8 cellular contexts compared by ENCODE assay signal in the genomic region with DNA sequence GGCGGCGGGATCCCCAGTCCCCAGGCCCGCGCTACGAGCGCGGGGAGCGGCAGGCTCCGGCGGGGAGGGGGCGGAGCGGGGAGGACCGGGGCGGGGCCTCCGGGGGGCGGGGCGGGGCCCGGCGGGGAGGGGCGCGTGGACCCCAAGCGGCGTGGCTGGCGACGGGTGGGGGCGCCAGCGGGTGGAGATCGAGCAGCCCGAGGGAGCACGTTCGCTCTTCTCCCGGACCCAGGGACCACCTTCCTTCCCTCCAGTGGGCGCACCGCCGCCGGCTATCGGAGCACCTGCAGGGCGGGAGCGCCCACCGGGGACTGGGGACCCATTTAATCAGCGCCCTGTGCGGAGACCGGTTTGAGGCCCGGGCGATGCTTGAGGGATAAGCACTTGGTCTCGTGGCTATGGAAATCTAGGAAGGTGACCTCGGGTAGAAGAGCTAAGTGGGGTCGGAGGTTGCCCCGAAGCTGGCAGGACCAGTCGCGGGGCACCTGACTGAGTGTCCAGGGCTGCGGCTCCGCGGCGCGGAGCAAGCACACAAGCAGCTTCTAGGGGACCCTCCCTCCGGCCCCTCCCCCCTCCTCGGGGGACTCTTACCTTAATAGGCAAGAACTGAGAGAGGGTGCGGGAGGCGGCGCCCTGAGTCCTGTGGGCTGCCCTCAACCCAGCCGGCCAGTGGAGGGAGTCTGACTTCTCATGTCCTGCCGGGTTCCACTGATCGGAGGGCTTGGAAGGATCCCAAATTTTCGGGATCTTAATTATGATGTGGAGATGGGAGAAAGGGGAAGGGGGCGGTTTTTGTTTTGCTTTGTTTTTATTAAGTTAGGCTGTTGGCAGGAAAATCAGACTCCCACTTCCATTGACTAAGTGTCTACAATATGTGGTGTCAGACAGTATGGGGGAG. TPM values are rescaled to one million over a fixed set of nuclear protein-coding genes. Genes with fewer than 3 reads are reported as not detected.
DNase-seq lines count a peak whose midpoint lies in the region; ATAC-seq and TF ChIP-seq lines count a peak whose summit lies in the region.

A gene (minus strand): TSS at position 61 of the 898 bp plus-strand sequence. CDS start 71 bp downstream, outside the sequence.

- ATAC-seq in activated CD8-positive, alpha-beta T cell treated with anti-CD3 and anti-CD28 coated beads, Interleukin-2, amount 10 ng/mL, durations not matched to agents 7 days and 5 days: peak; percentile 88
- peak; percentile 86 for ATAC-seq in mucosa of descending colon
- ATAC-seq in stimulated activated effector memory CD8-positive, alpha-beta T cell treated with anti-CD3 and anti-CD28 coated beads, Interleukin-12 subunit alpha, Interleukin-12 subunit beta, amount 100 ng/mL, for 72 hours: peak; percentile 78
- no peak for ATAC-seq in HG03520 (IDR thresholded peaks at IDR 0.05; ENCODE audit: unreplicated experiment)
- no peak for ATAC-seq in GM21529 (IDR thresholded peaks at IDR 0.05; ENCODE audit: unreplicated experiment)

- no peaks in the 10 kb centered on the region for H3K9me3 ChIP-seq in BE2C
- H3K9me3 ChIP-seq in endodermal cell (ENCODE audit: control insufficient read depth, low read length): no peaks in the 10 kb centered on the region
- no peaks in the 10 kb centered on the region for H3K9me3 ChIP-seq in mucosa of descending colon

- TF ChIP-seq CTCF in BE2C (IDR thresholded peaks at IDR 0.05; ENCODE audit: low read depth, low read length): no peak
- TF ChIP-seq CTCF in LNCaP clone FGC (IDR thresholded peaks at IDR 0.05; ENCODE audit: control insufficient read depth, extremely low read depth, insufficient read depth): no peak
- peak; percentile 64 for TF ChIP-seq CTCF in endodermal cell (conservative IDR thresholded peaks at IDR 0.05)
- no peak for TF ChIP-seq CTCF in mucosa of descending colon (IDR thresholded peaks at IDR 0.05)

- peak within 1 kb of the TSS; percentile 74 for H3K4me3 Mint-ChIP-seq in activated CD8-positive, alpha-beta T cell treated with anti-CD3 and anti-CD28 coated beads, Interleukin-2, amount 10 ng/mL, durations not matched to agents 7 days and 5 days
- H3K4me3 Mint-ChIP-seq in endodermal cell: peak within 1 kb of the TSS; percentile 72
- H3K4me3 Mint-ChIP-seq in stimulated activated effector memory CD8-positive, alpha-beta T cell treated with anti-CD3 and anti-CD28 coated beads, Interleukin-12 subunit alpha, Interleukin-12 subunit beta, amount 100 ng/mL, for 72 hours: peak within 1 kb of the TSS; percentile 75

- H3K4me1 ChIP-seq in BE2C: no peaks in the 10 kb centered on the region
- peaks cover 6% of the 10 kb centered on the region for H3K4me1 ChIP-seq in endodermal cell (ENCODE audit: control insufficient read depth, insufficient read depth, low read length)
- H3K4me1 ChIP-seq in mucosa of descending colon (ENCODE audit: low read depth): no peaks in the 10 kb centered on the region

- no peaks in the 10 kb centered on the region for H3K9me3 Mint-ChIP-seq in activated CD8-positive, alpha-beta T cell treated with anti-CD3 and anti-CD28 coated beads, Interleukin-2, amount 10 ng/mL, durations not matched to agents 7 days and 5 days (ENCODE audit: insufficient read depth)
- H3K9me3 Mint-ChIP-seq in endodermal cell: no peaks in the 10 kb centered on the region
- no peaks in the 10 kb centered on the region for H3K9me3 Mint-ChIP-seq in stimulated activated effector memory CD8-positive, alpha-beta T cell treated with anti-CD3 and anti-CD28 coated beads, Interleukin-12 subunit alpha, Interleukin-12 subunit beta, amount 100 ng/mL, for 72 hours

- H3K36me3 ChIP-seq in BE2C: no peaks in the 10 kb centered on the region
- H3K36me3 ChIP-seq in endodermal cell (ENCODE audit: control insufficient read depth, insufficient read depth, low read length): no peaks in the 10 kb centered on the region
- no peaks in the 10 kb centered on the region for H3K36me3 ChIP-seq in mucosa of descending colon (ENCODE audit: low read depth)

- H3K27ac ChIP-seq in endodermal cell (ENCODE audit: low read depth, low read length): no peak within 1 kb of the TSS

- H3K27ac Mint-ChIP-seq in activated CD8-positive, alpha-beta T cell treated with anti-CD3 and anti-CD28 coated beads, Interleukin-2, amount 10 ng/mL, durations not matched to agents 7 days and 5 days: no peak within 1 kb of the TSS
- H3K27ac Mint-ChIP-seq in endodermal cell: peak within 1 kb of the TSS; percentile 72
- H3K27ac Mint-ChIP-seq in stimulated activated effector memory CD8-positive, alpha-beta T cell treated with anti-CD3 and anti-CD28 coated beads, Interleukin-12 subunit alpha, Interleukin-12 subunit beta, amount 100 ng/mL, for 72 hours: peak within 1 kb of the TSS; percentile 16

- peak within 1 kb of the TSS; percentile 24; the same call in 1 of the 2 replicates for H3K4me3 ChIP-seq in BE2C (ENCODE audit: low read depth, low read length)
- peak within 1 kb of the TSS; percentile 43 for H3K4me3 ChIP-seq in LNCaP clone FGC (ENCODE audit: low read depth, low read length)
- peak within 1 kb of the TSS; percentile 86 for H3K4me3 ChIP-seq in endodermal cell (ENCODE audit: low read length)
- peak within 1 kb of the TSS; percentile 27 for H3K4me3 ChIP-seq in mucosa of descending colon

- 2 to 3% methylated on average over 12 to 66 of the region's 66 CpGs for WGBS in endodermal cell (ENCODE audit: insufficient coverage in 1 of 2, insufficient read length in 1 of 2), 2 experiments

- DNase-seq in BE2C: peak; percentile 26
- no peak for DNase-seq in LNCaP clone FGC (ENCODE audit: low read depth)
- peak; percentile 36 for DNase-seq in activated CD8-positive, alpha-beta T cell treated with anti-CD3 and anti-CD28 coated beads, Interleukin-2, amount 10 ng/mL, durations not matched to agents 7 days and 5 days
- peak; percentile 95 for DNase-seq in endodermal cell
- peak; percentile 70 to 81 (median 79) for DNase-seq in mucosa of descending colon
- peak; percentile 35 to 68 for DNase-seq in stimulated activated effector memory CD8-positive, alpha-beta T cell treated with anti-CD3 and anti-CD28 coated beads, Interleukin-12 subunit alpha, Interleukin-12 subunit beta, amount 100 ng/mL, for 72 hours (ENCODE audit: low spot score in 2 of 2)

- H3K36me3 Mint-ChIP-seq in activated CD8-positive, alpha-beta T cell treated with anti-CD3 and anti-CD28 coated beads, Interleukin-2, amount 10 ng/mL, durations not matched to agents 7 days and 5 days (ENCODE audit: low read depth): no peaks in the 10 kb centered on the region
- H3K36me3 Mint-ChIP-seq in endodermal cell (ENCODE audit: low read depth): no peaks in the 10 kb centered on the region
- no peaks in the 10 kb centered on the region for H3K36me3 Mint-ChIP-seq in stimulated activated effector memory CD8-positive, alpha-beta T cell treated with anti-CD3 and anti-CD28 coated beads, Interleukin-12 subunit alpha, Interleukin-12 subunit beta, amount 100 ng/mL, for 72 hours

- peak within 1 kb of the TSS; percentile 44 for H3K9ac ChIP-seq in endodermal cell (ENCODE audit: extremely low read depth, low read length, poor library complexity, severe bottlenecking)

- CTCF ChIA-PET in activated CD8-positive, alpha-beta T cell treated with anti-CD3 and anti-CD28 coated beads, Interleukin-2, amount 10 ng/mL, durations not matched to agents 7 days and 5 days (lab: Charles Lee): interaction anchor here (1.0 to 1.2 kb wide), 5 partner anchors 9 to 507 kb away, joined by 3 to 4 read pairs (median 3); no protein-coding TSS in a partner anchor

- peaks cover 16% of the 10 kb centered on the region for H3K4me1 Mint-ChIP-seq in activated CD8-positive, alpha-beta T cell treated with anti-CD3 and anti-CD28 coated beads, Interleukin-2, amount 10 ng/mL, durations not matched to agents 7 days and 5 days (ENCODE audit: low read depth)
- H3K4me1 Mint-ChIP-seq in endodermal cell: peaks cover 8% of the 10 kb centered on the region
- peaks cover 55% of the 10 kb centered on the region for H3K4me1 Mint-ChIP-seq in stimulated activated effector memory CD8-positive, alpha-beta T cell treated with anti-CD3 and anti-CD28 coated beads, Interleukin-12 subunit alpha, Interleukin-12 subunit beta, amount 100 ng/mL, for 72 hours

- intact Hi-C loops in mucosa of descending colon (cut with DNase I, micrococcal nuclease): no loop called here

- H3K27me3 ChIP-seq in BE2C (peaks cover 7% of the 10 kb centered on the region), endodermal cell (ENCODE audit: control insufficient read depth, insufficient read depth, low read length, poor library complexity, severe bottlenecking) (peaks cover 11% of the 10 kb centered on the region)

- peaks cover 15% of the 10 kb centered on the region for H3K27me3 Mint-ChIP-seq in activated CD8-positive, alpha-beta T cell treated with anti-CD3 and anti-CD28 coated beads, Interleukin-2, amount 10 ng/mL, durations not matched to agents 7 days and 5 days (ENCODE audit: low read depth)
- peaks cover 33% of the 10 kb centered on the region for H3K27me3 Mint-ChIP-seq in endodermal cell (ENCODE audit: insufficient read depth)

- POLR2A ChIA-PET in activated CD8-positive, alpha-beta T cell treated with anti-CD3 and anti-CD28 coated beads, Interleukin-2, amount 10 ng/mL, durations not matched to agents 7 days and 5 days (lab: Charles Lee): interaction anchor here (0.6 to 1.0 kb wide), 2 partner anchors 9 to 594 kb away, joined by 3 read pairs; no protein-coding TSS in a partner anchor

RNA-seq across cellular contexts. Expression of the gene that starts here (rescaled TPM):
- not detected for polyA plus RNA-seq in BE2C (2012; ENCODE audit: insufficient read depth, insufficient read length, low read depth)
- under 1 TPM; 0.31 to 0.84 TPM for total RNA-seq in activated CD8-positive, alpha-beta T cell treated with anti-CD3 and anti-CD28 coated beads, Interleukin-2, amount 10 ng/mL, durations not matched to agents 7 days and 5 days
- total RNA-seq in endodermal cell (10 to 100 TPM in 1 of 2 donors, 1 to 10 TPM in 1; 7.1 to 10.7 TPM), mucosa of descending colon (10 to 100 TPM in 1 of 3 donors, 1 to 10 TPM in 2; 4.3 to 84.2 (median 6.3) TPM)
- polyA plus RNA-seq in endodermal cell (2013, experiment 1 of 2): 10.4 TPM
- polyA plus RNA-seq in endodermal cell (2013, experiment 2 of 2): 9.3 TPM

Comparison
In these comparisons a context has a peak if more than half of its experiments do, and no peak if none do; other contexts are left out.
1. Peak in DNase-seq and ATAC-seq in activated CD8-positive, alpha-beta T cell treated with anti-CD3 and anti-CD28 coated beads, Interleukin-2, amount 10 ng/mL, durations not matched to agents 7 days and 5 days; RNA of the gene not detected or under 1 TPM.
2. H3K4me3 ChIP-seq: peak in every context shown above with its lines; median percentile 86 in endodermal cell; 43 in LNCaP clone FGC; 27 in mucosa of descending colon; 24 in BE2C.
3. ATAC-seq: peak in mucosa of descending colon (single experiment) and stimulated activated effector memory CD8-positive, alpha-beta T cell treated with anti-CD3 and anti-CD28 coated beads, Interleukin-12 subunit alpha, Interleukin-12 subunit beta, amount 100 ng/mL, for 72 hours (single experiment); none in HG03520 (single experiment) and GM21529 (single experiment).
4. Peak in every context shown above with its lines, with median percentiles within 50 percentile points of each other: H3K4me3 Mint-ChIP-seq.